In the genomic region with DNA sequence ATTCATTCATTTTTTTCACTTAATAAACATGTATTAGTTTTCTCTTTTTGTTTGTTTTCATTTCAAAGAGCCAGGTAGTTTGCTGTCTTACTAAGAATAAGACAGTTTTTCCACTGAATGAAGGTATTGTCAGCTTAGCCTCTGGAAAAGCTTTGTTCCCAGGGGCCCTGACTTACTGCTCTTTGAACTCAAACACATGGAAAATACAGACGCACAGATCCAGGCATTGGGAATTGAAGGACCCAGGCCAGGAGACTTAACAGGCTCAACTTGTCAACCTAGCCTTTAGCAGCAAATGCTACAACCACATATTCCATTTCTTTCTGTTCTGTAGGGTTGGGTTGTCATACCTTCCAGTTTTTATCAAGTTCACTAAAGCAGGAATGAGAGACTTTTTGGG, we compare ENCODE assay signal across 29 cellular contexts. TPM values are rescaled to one million over a fixed set of nuclear protein-coding genes. Genes with fewer than 3 reads are reported as not detected.
"Had no signal": no experiment of that assay in that cellular context is flagged by ENCODE, and none has a peak within 500 bp of the region (broad histone marks: within the 10 kb centered on the region; RNA-seq: fewer than 3 reads in every experiment).

No MANE protein-coding gene starts in this region.

- H3K27me3 Mint-ChIP-seq: activated CD4-positive, alpha-beta T cell treated with anti-CD3 and anti-CD28 coated beads, Interleukin-2, amount 10 ng/mL, durations not matched to agents 24 days and 14 days; activated CD8-positive, alpha-beta memory T cell treated with anti-CD3 and anti-CD28 coated beads, Interleukin-2, amount 10 ng/mL, durations not matched to agents 7 days and 5 days; activated naive CD4-positive, alpha-beta T cell treated with anti-CD3 and anti-CD28 coated beads, Interleukin-2, amount 50 U/mL, for 24 hours; activated T-cell treated with anti-CD3 and anti-CD28 coated beads, Interleukin-2, amount 50 U/mL, for 24 hours had no signal

- H3K27ac Mint-ChIP-seq: activated CD4-positive, alpha-beta T cell treated with anti-CD3 and anti-CD28 coated beads, Interleukin-2, amount 10 ng/mL, durations not matched to agents 24 days and 14 days; activated CD8-positive, alpha-beta memory T cell treated with anti-CD3 and anti-CD28 coated beads, Interleukin-2, amount 10 ng/mL, durations not matched to agents 7 days and 5 days; activated naive CD4-positive, alpha-beta T cell treated with anti-CD3 and anti-CD28 coated beads, Interleukin-2, amount 50 U/mL, for 24 hours; activated T-cell treated with anti-CD3 and anti-CD28 coated beads, Interleukin-2, amount 50 U/mL, for 24 hours; activated T-helper 1 cell treated with anti-CD3 and anti-CD28 coated beads, Interleukin-12 subunit alpha, Interleukin-12 subunit beta, Interleukin-2, Interleukin-4 antibody, amounts not matched to agents 30 ng/mL and 10 ng/mL and 1 ng/mL, durations not matched to agents 14 hours and 24 hours and 36 hours; T-helper 1 cell treated with Interleukin-12 subunit alpha and Interleukin-12 subunit beta and Interleukin-4 antibody, amounts not matched to agents 30 μg/mL and 1 μg/mL, for 36 hours; WTC11 had no signal

- ATAC-seq: activated CD8-positive, alpha-beta memory T cell treated with anti-CD3 and anti-CD28 coated beads, Interleukin-2, amount 10 ng/mL, durations not matched to agents 7 days and 5 days; SK-N-SH treated with all-trans-retinoic acid at 6 μM for 48 hours; WTC11 had no signal

- H3K36me3 Mint-ChIP-seq: activated CD8-positive, alpha-beta memory T cell treated with anti-CD3 and anti-CD28 coated beads, Interleukin-2, amount 10 ng/mL, durations not matched to agents 7 days and 5 days; activated naive CD4-positive, alpha-beta T cell treated with anti-CD3 and anti-CD28 coated beads, Interleukin-2, amount 50 U/mL, for 24 hours had no signal

- H3K4me3 Mint-ChIP-seq: activated CD4-positive, alpha-beta T cell treated with anti-CD3 and anti-CD28 coated beads, Interleukin-2, amount 10 ng/mL, durations not matched to agents 24 days and 14 days; activated CD8-positive, alpha-beta memory T cell treated with anti-CD3 and anti-CD28 coated beads, Interleukin-2, amount 10 ng/mL, durations not matched to agents 7 days and 5 days; activated naive CD4-positive, alpha-beta T cell treated with anti-CD3 and anti-CD28 coated beads, Interleukin-2, amount 50 U/mL, for 24 hours; activated T-cell treated with anti-CD3 and anti-CD28 coated beads, Interleukin-2, amount 50 U/mL, for 24 hours; activated T-helper 1 cell treated with anti-CD3 and anti-CD28 coated beads, Interleukin-12 subunit alpha, Interleukin-12 subunit beta, Interleukin-2, Interleukin-4 antibody, amounts not matched to agents 30 ng/mL and 10 ng/mL and 1 ng/mL, durations not matched to agents 14 hours and 24 hours and 36 hours; T-helper 1 cell treated with Interleukin-12 subunit alpha and Interleukin-12 subunit beta and Interleukin-4 antibody, amounts not matched to agents 30 μg/mL and 1 μg/mL, for 36 hours; WTC11 had no signal

- H3K9me3 Mint-ChIP-seq: activated CD4-positive, alpha-beta T cell treated with anti-CD3 and anti-CD28 coated beads, Interleukin-2, amount 10 ng/mL, durations not matched to agents 24 days and 14 days had no signal

- DNase-seq: activated CD4-positive, alpha-beta T cell treated with anti-CD3 and anti-CD28 coated beads, Interleukin-2, amount 10 ng/mL, durations not matched to agents 24 days and 14 days; activated CD4-positive, alpha-beta T cell treated with anti-CD3 and anti-CD28 coated beads, Interleukin-2, amount 50 U/mL, for 48 hours; activated CD4-positive, CD25-positive, alpha-beta regulatory T cell treated with anti-CD3 and anti-CD28 coated beads, Interleukin-2, amount 50 U/mL, for 72 hours; activated CD8-positive, alpha-beta memory T cell treated with anti-CD3 and anti-CD28 coated beads, Interleukin-2, amount 10 ng/mL, durations not matched to agents 7 days and 5 days; activated effector memory CD4-positive, alpha-beta T cell treated with Interleukin-2 at 50 U/mL for 16 hours; activated naive CD4-positive, alpha-beta T cell; activated T-cell treated with anti-CD3 and anti-CD28 coated beads, Interleukin-2, amount 50 U/mL, for 24 hours; aorta; central memory CD4-positive, alpha-beta T cell; KG1; NCI-H1048; NCI-H146; NCI-H187 treated with DMSO at 0.1 percent for 48 hours; NCI-H2081 treated with DMSO at 0.1 percent for 48 hours; NCI-H446 treated with DMSO at 0.1 percent for 48 hours; NCI-H524 treated with DMSO at 0.1 percent for 48 hours; NCI-H748 treated with DMSO at 0.1 percent for 48 hours; SW 1271; T-helper 9 cell had no signal

- H3K4me1 Mint-ChIP-seq: activated CD4-positive, alpha-beta T cell treated with anti-CD3 and anti-CD28 coated beads, Interleukin-2, amount 10 ng/mL, durations not matched to agents 24 days and 14 days; activated naive CD4-positive, alpha-beta T cell treated with anti-CD3 and anti-CD28 coated beads, Interleukin-2, amount 50 U/mL, for 24 hours had no signal

RNA-seq across cellular contexts. Expression of gene SLCO1C1, which starts 38.5 kb away (rescaled TPM):
- total RNA-seq: activated CD4-positive, alpha-beta T cell treated with anti-CD3 and anti-CD28 coated beads, Interleukin-2, amount 10 ng/mL, durations not matched to agents 24 days and 14 days; activated CD8-positive, alpha-beta memory T cell treated with anti-CD3 and anti-CD28 coated beads, Interleukin-2, amount 10 ng/mL, durations not matched to agents 7 days and 5 days; activated T-helper 1 cell treated with anti-CD3 and anti-CD28 coated beads, Interleukin-12 subunit alpha, Interleukin-12 subunit beta, Interleukin-2, Interleukin-4 antibody, amounts not matched to agents 30 ng/mL and 10 ng/mL and 1 ng/mL, durations not matched to agents 14 hours and 24 hours and 36 hours; bronchial epithelial cell; LHCN-M2; M059J; OCI-LY7; RPMI7951; WTC11 had no signal
